Comparison of ENCODE assay signal across 23 cellular contexts in genomic region chr7:48748081-48748833, GRCh38.
"Had no signal": no experiment of that assay in that cellular context is flagged by ENCODE, and none has a peak within 500 bp of the region (broad histone marks: within the 10 kb centered on the region; RNA-seq: fewer than 3 reads in every experiment).

No MANE protein-coding gene starts in this region.

- H3K27ac ChIP-seq: brain microvascular endothelial cell, cardiac muscle cell, SK-N-MC, VCaP had no signal

- H3K36me3 Mint-ChIP-seq: activated CD4-positive, alpha-beta memory T cell treated with anti-CD3 and anti-CD28 coated beads for 36 hours; activated naive CD8-positive, alpha-beta T cell had no signal

- H3K4me3 ChIP-seq: cardiac muscle cell, SK-N-MC had no signal

- H3K27me3 ChIP-seq: brain microvascular endothelial cell, cardiac muscle cell had no signal

- ATAC-seq: activated T-helper 17 cell treated with anti-CD3 and anti-CD28 coated beads, Interleukin-2, amount 50 U/mL, for 72 hours had no signal

- DNase-seq: activated CD4-positive, alpha-beta memory T cell treated with anti-CD3 and anti-CD28 coated beads for 36 hours; activated CD4-positive, alpha-beta T cell treated with anti-CD3 and anti-CD28 coated beads, Interleukin-2, amount 10 ng/mL, durations not matched to agents 7 days and 5 days; activated CD4-positive, CD25-positive, alpha-beta regulatory T cell; activated gamma-delta T cell; activated naive CD4-positive, alpha-beta T cell treated with anti-CD3 and anti-CD28 coated beads for 36 hours; activated T-cell treated with anti-CD3 and anti-CD28 coated beads for 4 hours; activated T-cell treated with anti-CD3 and anti-CD28 coated beads, Interleukin-2, amount 50 U/mL, for 48 hours; amygdala; brain microvascular endothelial cell; KG1; NCI-H1048; NCI-H1930; NCI-H2171; NCI-H2227 treated with DMSO at 0.1 percent for 48 hours; NCI-H446 treated with DMSO at 0.1 percent for 48 hours; NCI-H524 treated with DMSO at 0.1 percent for 48 hours; NCI-H82; T-helper 1 cell had no signal

- H3K9me3 Mint-ChIP-seq: activated CD4-positive, alpha-beta memory T cell treated with anti-CD3 and anti-CD28 coated beads for 36 hours; activated CD4-positive, alpha-beta T cell treated with anti-CD3 and anti-CD28 coated beads, Interleukin-2, amount 10 ng/mL, durations not matched to agents 7 days and 5 days had no signal

- H3K4me3 Mint-ChIP-seq: activated CD4-positive, alpha-beta memory T cell treated with anti-CD3 and anti-CD28 coated beads for 36 hours; activated CD4-positive, alpha-beta T cell treated with anti-CD3 and anti-CD28 coated beads, Interleukin-2, amount 10 ng/mL, durations not matched to agents 7 days and 5 days; activated naive CD4-positive, alpha-beta T cell treated with anti-CD3 and anti-CD28 coated beads for 36 hours; activated naive CD8-positive, alpha-beta T cell; activated T-helper 17 cell treated with anti-CD3 and anti-CD28 coated beads, Interleukin-2, amount 50 U/mL, for 72 hours had no signal

- H3K4me1 Mint-ChIP-seq: activated CD4-positive, alpha-beta T cell treated with anti-CD3 and anti-CD28 coated beads, Interleukin-2, amount 10 ng/mL, durations not matched to agents 7 days and 5 days; activated T-helper 17 cell treated with anti-CD3 and anti-CD28 coated beads, Interleukin-2, amount 50 U/mL, for 72 hours had no signal

- H3K27ac Mint-ChIP-seq: activated CD4-positive, alpha-beta memory T cell treated with anti-CD3 and anti-CD28 coated beads for 36 hours; activated CD4-positive, alpha-beta T cell treated with anti-CD3 and anti-CD28 coated beads, Interleukin-2, amount 10 ng/mL, durations not matched to agents 7 days and 5 days; activated naive CD4-positive, alpha-beta T cell treated with anti-CD3 and anti-CD28 coated beads for 36 hours; activated naive CD8-positive, alpha-beta T cell; activated T-helper 17 cell treated with anti-CD3 and anti-CD28 coated beads, Interleukin-2, amount 50 U/mL, for 72 hours had no signal

- H3K36me3 ChIP-seq: brain microvascular endothelial cell, cardiac muscle cell had no signal
